16 cellular contexts compared by ENCODE assay signal in the genomic region with DNA sequence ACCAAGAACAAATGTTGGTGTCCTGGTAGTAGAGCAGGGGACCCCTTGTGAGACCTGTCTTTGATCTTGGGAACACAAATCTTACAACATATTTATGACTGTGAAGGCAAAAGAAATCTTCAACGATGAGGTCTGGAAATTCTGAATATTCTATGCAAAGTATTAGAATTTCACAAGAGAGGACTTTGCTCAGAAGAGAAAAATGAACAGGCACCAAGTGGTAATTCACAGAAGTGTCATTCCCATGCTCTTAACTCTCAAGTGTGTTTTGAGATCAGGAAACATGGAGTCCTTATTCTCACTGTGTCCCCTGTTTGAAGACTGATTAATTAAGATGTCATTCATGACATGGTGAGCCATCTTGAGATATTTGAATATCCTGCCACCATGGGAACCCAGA. TPM values are rescaled to one million over a fixed set of nuclear protein-coding genes. Genes with fewer than 3 reads are reported as not detected.
DNase-seq lines count a peak whose midpoint lies in the region; ATAC-seq and TF ChIP-seq lines count a peak whose summit lies in the region.
"Had no signal": no experiment of that assay in that cellular context is flagged by ENCODE, and none has a peak within 500 bp of the region (broad histone marks: within the 10 kb centered on the region; RNA-seq: fewer than 3 reads in every experiment).

No MANE protein-coding gene starts in this region.

- intact Hi-C loops in CD14-positive monocyte (cut with micrococcal nuclease) (no loop called here), left lung (cut with DNase I) (no loop called here)

- no peaks in the 10 kb centered on the region for H3K9me3 ChIP-seq in SJSA1 (replicated peaks)
- H3K9me3 ChIP-seq in left lung: no peaks in the 10 kb centered on the region
- no peaks in the 10 kb centered on the region for H3K9me3 ChIP-seq in right atrium auricular region

- H3K4me1 Mint-ChIP-seq in CD14-positive monocyte: peaks cover 46% of the 10 kb centered on the region
- H3K4me1 Mint-ChIP-seq: brain, nephron had no signal

- no peaks in the 10 kb centered on the region for H3K9me3 Mint-ChIP-seq in CD14-positive monocyte
- H3K9me3 Mint-ChIP-seq: brain, nephron, type B pancreatic cell had no signal

- no peak overlapping the region for H3K4me3 ChIP-seq in SJSA1
- no peak overlapping the region for H3K4me3 ChIP-seq in left lung
- no peak overlapping the region for H3K4me3 ChIP-seq in right atrium auricular region

- H3K36me3 ChIP-seq in SJSA1 (no peaks in the 10 kb centered on the region), left lung (no peaks in the 10 kb centered on the region), right atrium auricular region (no peaks in the 10 kb centered on the region)

- peak; percentile 60 to 69 for DNase-seq in AML-193 (lab: John Stamatoyannopoulos, UW)
- no peak for DNase-seq in CD14-positive monocyte (ENCODE audit: low spot score)
- DNase-seq in SJSA1 (ENCODE audit: low read depth in 1 of 2, low spot score in 2 of 2): no peak
- no peak for DNase-seq in left lung
- no peak for DNase-seq in middle frontal gyrus (ENCODE audit: extremely low spot score, low spot score)
- DNase-seq in right atrium auricular region (ENCODE audit: low spot score): no peak
- DNase-seq: hypothalamus; left colon; NCI-H2171; right cardiac atrium; stimulated activated CD4-positive, alpha-beta T cell treated with anti-CD3 and anti-CD28 coated beads, Interleukin-2, amount 100 ng/mL, for 48 hours had no signal

- TF ChIP-seq CTCF in CD14-positive monocyte (IDR thresholded peaks at IDR 0.05) (no peak), left lung (IDR thresholded peaks at IDR 0.05) (no peak), right atrium auricular region (IDR thresholded peaks at IDR 0.05) (no peak)

- H3K27ac ChIP-seq in SJSA1 (peak overlapping the region; percentile 25; the same call in 1 of the 2 replicates), left lung (peak overlapping the region in 1 of 2 donors; percentile 75), right atrium auricular region (no peak overlapping the region)

- H3K27me3 Mint-ChIP-seq in CD14-positive monocyte (ENCODE audit: low read depth in 3 of 3): no peaks in the 10 kb centered on the region
- H3K27me3 Mint-ChIP-seq: brain, type B pancreatic cell had no signal

- H3K27me3 ChIP-seq in SJSA1 (replicated peaks) (no peaks in the 10 kb centered on the region), left lung (no peaks in the 10 kb centered on the region), right atrium auricular region (no peaks in the 10 kb centered on the region)

- ATAC-seq in left lung (peak; percentile 85), GM21360 (IDR thresholded peaks at IDR 0.05; ENCODE audit: unreplicated experiment) (no peak), HG02840 (IDR thresholded peaks at IDR 0.05; ENCODE audit: low FRiP score, unreplicated experiment) (no peak)

- H3K27ac Mint-ChIP-seq in CD14-positive monocyte: peak overlapping the region; percentile 57 to 90 (median 79)
- H3K27ac Mint-ChIP-seq: brain, nephron, type B pancreatic cell had no signal

- H3K36me3 Mint-ChIP-seq in CD14-positive monocyte: peaks cover 24% of the 10 kb centered on the region in 2 donors
- H3K36me3 Mint-ChIP-seq: brain, type B pancreatic cell had no signal

- H3K4me1 ChIP-seq in SJSA1 (replicated peaks) (peaks cover 20% of the 10 kb centered on the region), left lung (peaks cover 6 to 24% of the 10 kb centered on the region in 2 donors), right atrium auricular region (no peaks in the 10 kb centered on the region)

- no peak overlapping the region for H3K4me3 Mint-ChIP-seq in CD14-positive monocyte
- H3K4me3 Mint-ChIP-seq: brain, nephron, type B pancreatic cell had no signal

RNA-seq across cellular contexts. Expression of a gene that starts 52.5 kb away (rescaled TPM):
- 10 to 100 TPM; 40.7 to 48.6 TPM for polyA plus RNA-seq in CD14-positive monocyte
- total RNA-seq in SJSA1 (2014; rRNA removed; shearing (Covaris generic)): 28.4 and 37.5 TPM in 2 replicates
- total RNA-seq in left lung: 10 to 100 TPM; 15.9 to 17.9 TPM
- 10 to 100 TPM; 12.0 to 15.1 TPM for total RNA-seq in right atrium auricular region

Comparison
In these comparisons a context has a peak if more than half of its experiments do, and no peak if none do; other contexts are left out.
1. DNase-seq: peak in AML-193 (2 of 2); none in CD14-positive monocyte (single experiment), SJSA1 (0 of 2), left lung (0 of 2), middle frontal gyrus (single experiment) and right atrium auricular region (single experiment).